Comparison of ENCODE assay signal across 15 cellular contexts in the genomic region with DNA sequence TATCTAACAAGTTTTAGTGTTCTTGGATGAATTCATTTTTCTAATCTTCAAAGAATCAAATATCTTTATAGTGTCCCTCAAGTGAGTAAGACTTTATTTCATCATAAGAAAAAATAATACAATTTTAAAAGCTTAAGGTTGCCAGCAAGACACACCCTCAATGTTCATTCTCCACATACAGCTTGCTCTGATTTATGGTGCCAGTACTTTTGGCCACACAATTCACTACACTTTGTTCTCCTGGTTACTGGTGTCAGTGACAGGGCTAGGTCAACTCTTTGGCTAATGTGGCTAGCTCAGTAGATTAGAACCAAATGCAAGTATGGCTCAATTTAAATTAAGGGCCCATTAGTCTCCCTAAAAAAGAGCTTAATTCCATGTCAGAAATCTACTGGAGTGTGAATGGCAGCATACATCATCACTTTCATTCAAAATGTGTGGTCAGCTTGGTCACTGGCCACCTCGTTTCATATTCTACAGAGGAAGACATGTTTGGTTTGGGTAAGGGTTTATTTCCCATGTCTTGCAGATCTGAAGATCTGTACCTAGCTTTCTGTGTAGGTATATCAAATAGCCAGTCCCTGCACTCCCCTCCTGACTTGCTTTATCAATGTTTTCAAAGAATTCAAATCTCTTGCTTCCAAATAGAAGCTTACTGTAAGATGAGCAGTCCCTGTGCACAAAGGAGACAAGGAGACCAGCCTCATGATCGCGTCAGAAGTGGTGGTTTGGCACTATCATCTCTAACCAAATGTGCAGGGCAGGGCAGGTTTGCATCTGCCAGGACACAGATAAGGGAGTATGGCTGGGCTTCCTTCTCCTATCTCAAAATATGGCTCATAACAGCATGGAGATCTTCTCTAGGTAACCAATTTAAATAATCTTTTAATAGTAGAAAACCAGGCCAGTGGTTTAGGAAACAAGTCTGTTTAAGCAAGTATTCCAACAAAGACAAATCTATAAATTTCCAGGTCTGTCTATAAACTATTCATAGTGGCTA. TPM values are rescaled to one million over a fixed set of nuclear protein-coding genes. Genes with fewer than 3 reads are reported as not detected.
DNase-seq lines count a peak whose midpoint lies in the region; ATAC-seq and TF ChIP-seq lines count a peak whose summit lies in the region.
"Had no signal": no experiment of that assay in that cellular context is flagged by ENCODE, and none has a peak within 500 bp of the region (broad histone marks: within the 10 kb centered on the region; RNA-seq: fewer than 3 reads in every experiment).

No MANE protein-coding gene starts in this region.

- H3K27ac ChIP-seq in SK-N-MC = peak overlapping the region; percentile 84
- H3K27ac ChIP-seq in fibroblast of lung (ENCODE audit: insufficient read depth, low read length) = no peak overlapping the region
- H3K27ac ChIP-seq: 22Rv1 had no signal

- H3K36me3 ChIP-seq in SK-N-MC (ENCODE audit: insufficient read depth, low read length) (no peaks in the 10 kb centered on the region), fibroblast of lung (ENCODE audit: control insufficient read depth, insufficient read depth, low read length) (no peaks in the 10 kb centered on the region), skeletal muscle satellite cell (ENCODE audit: insufficient read depth, low read length) (no peaks in the 10 kb centered on the region)

- DNase-seq in DMS 273 (lab: John Stamatoyannopoulos, UW; ENCODE audit: unreplicated experiment) = peak; percentile 15
- DNase-seq in DMS 273 treated with DMSO at 0.1 percent for 48 hours (lab: John Stamatoyannopoulos, UW) = no peak
- DNase-seq in SK-N-MC (ENCODE audit: low read depth, low spot score) = no peak
- peak; percentile 37 to 42 for DNase-seq in fibroblast of lung (ENCODE audit: low read depth in 2 of 2)
- DNase-seq in posterior vena cava (ENCODE audit: low spot score) = no peak
- DNase-seq: COR-L47, NCI-H1105 treated with DMSO at 0.1 percent for 48 hours, NCI-H524 treated with DMSO at 0.1 percent for 48 hours, substantia nigra had no signal

- H4K20me1 ChIP-seq in fibroblast of lung (ENCODE audit: control insufficient read depth, extremely low read depth, insufficient read depth, low read length) = no peaks in the 10 kb centered on the region

- no peak overlapping the region for H3K4me2 ChIP-seq in fibroblast of lung (ENCODE audit: extremely low read depth, insufficient read depth, low read length)
- peak overlapping the region; percentile 4 for H3K4me2 ChIP-seq in skeletal muscle satellite cell (ENCODE audit: low read length)

- TF ChIP-seq CTCF in fibroblast of lung (conservative IDR thresholded peaks at IDR 0.05 in 1 of 2, IDR thresholded peaks at IDR 0.05 in 1 of 2; ENCODE audit: low read depth in 1 of 2, low read length in 2 of 2) = no peak

- H3K79me2 ChIP-seq in fibroblast of lung (ENCODE audit: control insufficient read depth, insufficient read depth, low read length) = peaks cover 10% of the 10 kb centered on the region

- ATAC-seq in GM18867 (IDR thresholded peaks at IDR 0.05; ENCODE audit: unreplicated experiment) (no peak), HG03439 (IDR thresholded peaks at IDR 0.05; ENCODE audit: unreplicated experiment) (no peak)
- ATAC-seq: HepG2 had no signal

- no peaks in the 10 kb centered on the region for H3K9me3 ChIP-seq in SK-N-MC (ENCODE audit: low read depth, low read length)
- H3K9me3 ChIP-seq in fibroblast of lung (ENCODE audit: control insufficient read depth, insufficient read depth, low read depth, low read length) = no peaks in the 10 kb centered on the region
- no peaks in the 10 kb centered on the region for H3K9me3 ChIP-seq in skeletal muscle satellite cell (replicated peaks; ENCODE audit: low read length)

- H3K4me1 ChIP-seq in fibroblast of lung (ENCODE audit: control insufficient read depth, extremely low read depth, insufficient read depth, low read length) (no peaks in the 10 kb centered on the region), skeletal muscle satellite cell (ENCODE audit: control insufficient read depth, insufficient read depth, low read length) (peaks cover 16% of the 10 kb centered on the region)

- H3K4me3 ChIP-seq in SK-N-MC = no peak overlapping the region
- no peak overlapping the region for H3K4me3 ChIP-seq in fibroblast of lung (replicated peaks in 1 of 4; ENCODE audit: control extremely low read depth in 1 of 4, insufficient read depth in 1 of 4, low read depth in 3 of 4, low read length in 4 of 4)
- no peak overlapping the region for H3K4me3 ChIP-seq in skeletal muscle satellite cell (ENCODE audit: low read length)
- H3K4me3 ChIP-seq: skin epidermis had no signal

- intact Hi-C loops in posterior vena cava (cut with DNase I) = no loop called here

- no peak overlapping the region for H2AFZ ChIP-seq in fibroblast of lung (ENCODE audit: low read length)

- H3K9ac ChIP-seq in SK-N-MC (ENCODE audit: insufficient read length) (no peak overlapping the region), fibroblast of lung (ENCODE audit: insufficient read depth, low read length) (no peak overlapping the region), skeletal muscle satellite cell (ENCODE audit: low read depth, low read length) (no peak overlapping the region)

- H3K27me3 ChIP-seq in fibroblast of lung (ENCODE audit: control insufficient read depth, insufficient read depth, low read length) = no peaks in the 10 kb centered on the region
- H3K27me3 ChIP-seq in skeletal muscle satellite cell (ENCODE audit: control insufficient read depth, insufficient read depth, low read length) = no peaks in the 10 kb centered on the region

RNA-seq across cellular contexts. Expression of a gene that starts 31.3 kb away (rescaled TPM):
- 16.9 and 31.7 TPM in 2 replicates for total RNA-seq in fibroblast of lung
- 5.1 and 5.5 TPM in 2 replicates for polyA plus RNA-seq in fibroblast of lung
- 8.7 and 9.1 TPM in 2 replicates for polyA plus RNA-seq in fibroblast of lung (2012)
- 17.0 and 26.6 TPM in 2 replicates for polyA minus RNA-seq in fibroblast of lung (ENCODE audit: low replicate concordance)
- total RNA-seq in skeletal muscle satellite cell (2012; rRNA removed) = 14.6 and 17.7 TPM in 2 replicates
- total RNA-seq in posterior vena cava = 10 to 100 TPM; 46.7 to 47.9 TPM

RNA-seq across cellular contexts. Expression of a gene that starts 58.5 kb away (rescaled TPM):
- total RNA-seq in fibroblast of lung (679 and 950 TPM in 2 replicates), posterior vena cava (100 to 1,000 TPM; 889 to 892 TPM)
- 1,820 and 2,040 TPM in 2 replicates for polyA plus RNA-seq in fibroblast of lung
- 1,772 and 1,799 TPM in 2 replicates for polyA plus RNA-seq in fibroblast of lung (2012)
- polyA minus RNA-seq in fibroblast of lung (ENCODE audit: low replicate concordance) = 149 and 237 TPM in 2 replicates
- 1,565 and 1,771 TPM in 2 replicates for total RNA-seq in skeletal muscle satellite cell (2012; rRNA removed)

Comparison
In these comparisons a context has a peak if more than half of its experiments do, and no peak if none do; other contexts are left out.
1. DNase-seq: peak in DMS 273 (single experiment) and fibroblast of lung (2 of 2); none in DMS 273 treated with DMSO at 0.1 percent for 48 hours (single experiment), SK-N-MC (single experiment) and posterior vena cava (single experiment).